In genomic region chrX:36908801-36909403, GRCh38 we compare ENCODE assay signal across 8 cellular contexts.
DNase-seq lines count a peak whose midpoint lies in the region; ATAC-seq and TF ChIP-seq lines count a peak whose summit lies in the region.

No MANE protein-coding gene starts in this region.

- no peak overlapping the region for H3K14ac ChIP-seq in mesenchymal stem cell (ENCODE audit: low read length in 2 of 2)

- H3K36me3 Mint-ChIP-seq in Caco-2 (ENCODE audit: insufficient read depth, unreplicated experiment) = no peaks in the 10 kb centered on the region

- TF ChIP-seq CTCF in Caco-2 (IDR thresholded peaks at IDR 0.05; ENCODE audit: insufficient read depth in 1 of 2, low read depth in 1 of 2, low read length in 1 of 2, severe bottlenecking in 1 of 2, unreplicated experiment in 1 of 2) (peak; percentile 38 to 39), astrocyte of the spinal cord (IDR thresholded peaks at IDR 0.05; ENCODE audit: low read depth, low read length) (peak; percentile 45)

- CTCF ChIA-PET in Caco-2 (lab: Charles Lee) = no interaction called here

- 100% methylated on average over 1 of the region's 2 CpGs for WGBS in mesenchymal stem cell

- no peak overlapping the region for H3K4ac ChIP-seq in mesenchymal stem cell (ENCODE audit: low read depth in 1 of 2, low read length in 2 of 2)

- H3K9me3 Mint-ChIP-seq in Caco-2 (ENCODE audit: unreplicated experiment) = no peaks in the 10 kb centered on the region

- H3K27me3 Mint-ChIP-seq in Caco-2 (ENCODE audit: insufficient read depth, unreplicated experiment) = no peaks in the 10 kb centered on the region

- H3K79me1 ChIP-seq in mesenchymal stem cell (replicated peaks; ENCODE audit: low read length, poor library complexity, severe bottlenecking) = no peaks in the 10 kb centered on the region

- ATAC-seq in GM21723 (IDR thresholded peaks at IDR 0.05; ENCODE audit: unreplicated experiment) = peak; percentile 86
- ATAC-seq in GM19324 (IDR thresholded peaks at IDR 0.05; ENCODE audit: low FRiP score, unreplicated experiment) = no peak

- H3K4me3 ChIP-seq in Caco-2 (ENCODE audit: low read depth, low read length) = no peak overlapping the region
- H3K4me3 ChIP-seq in astrocyte of the spinal cord (ENCODE audit: low read depth, low read length) = no peak overlapping the region
- H3K4me3 ChIP-seq in mesenchymal stem cell (ENCODE audit: insufficient read depth in 1 of 2, low read depth in 1 of 2, low read length in 2 of 2) = no peak overlapping the region

- H4K8ac ChIP-seq in mesenchymal stem cell (ENCODE audit: low read length) = no peak overlapping the region

- no peak overlapping the region for H2BK120ac ChIP-seq in mesenchymal stem cell (ENCODE audit: low read depth, low read length)

- H3K4me1 Mint-ChIP-seq in Caco-2 (ENCODE audit: low read depth, unreplicated experiment) = no peaks in the 10 kb centered on the region

- no peaks in the 10 kb centered on the region for H3K9me3 ChIP-seq in Caco-2
- no peaks in the 10 kb centered on the region for H3K9me3 ChIP-seq in mesenchymal stem cell (ENCODE audit: control insufficient read depth, low read length)

- H2BK15ac ChIP-seq in mesenchymal stem cell (ENCODE audit: low read depth, poor library complexity, severe bottlenecking) = no peak overlapping the region

- H4K91ac ChIP-seq in mesenchymal stem cell (ENCODE audit: low read length) = no peak overlapping the region

- H3K9ac ChIP-seq in mesenchymal stem cell (ENCODE audit: low read length) = no peak overlapping the region

- H2BK12ac ChIP-seq in mesenchymal stem cell (ENCODE audit: low read length in 2 of 2) = no peak overlapping the region

- H2AFZ ChIP-seq in mesenchymal stem cell (ENCODE audit: low read depth, low read length) = no peak overlapping the region

- no peak overlapping the region for H3K23ac ChIP-seq in mesenchymal stem cell (ENCODE audit: low read length in 2 of 2)

- in situ Hi-C loops in astrocyte of the spinal cord (cut with HindIII; ENCODE audit: low sequenced_read_pairs) = no loop called here

- H3K27ac ChIP-seq in mesenchymal stem cell (ENCODE audit: low read length, poor library complexity, severe bottlenecking) = no peak overlapping the region

- no peak overlapping the region for H3K18ac ChIP-seq in mesenchymal stem cell (ENCODE audit: low read depth in 1 of 2, low read length in 2 of 2)

- no peak overlapping the region for H2AK5ac ChIP-seq in mesenchymal stem cell (ENCODE audit: low read length, severe bottlenecking)

- H2BK5ac ChIP-seq in mesenchymal stem cell (ENCODE audit: low read depth, low read length, poor library complexity, severe bottlenecking) = no peak overlapping the region

- intact Hi-C loops in Caco-2 (cut with micrococcal nuclease; ENCODE audit: unreplicated experiment) = loop anchor here (5.0 kb wide), 1 partner anchor 153 kb away; no protein-coding TSS in a partner anchor

- DNase-seq in Caco-2 = peak in 1 of 2 experiments; percentile 4
- peak; percentile 2 for DNase-seq in NCI-H1417 treated with DMSO at 0.1 percent for 48 hours (lab: John Stamatoyannopoulos, UW)
- peak; percentile 31 for DNase-seq in astrocyte of the spinal cord (ENCODE audit: low read depth, low spot score)
- peak; percentile 26 for DNase-seq in mesenchymal stem cell
- DNase-seq in NCI-H187 (lab: John Stamatoyannopoulos, UW) = no peak
- DNase-seq in stimulated activated CD4-positive, alpha-beta T cell treated with anti-CD3 and anti-CD28 coated beads, Interleukin-2, amount 100 ng/mL, for 48 hours = no peak

- no peak overlapping the region for H3K4me3 Mint-ChIP-seq in Caco-2 (ENCODE audit: unreplicated experiment)

- no TSS peak for BruUV-seq in Caco-2 (replicated peaks; lab: Mats Ljungman, UMichigan)

- H3K36me3 ChIP-seq in Caco-2 (ENCODE audit: control insufficient read depth, insufficient read depth, low read length) (no peaks in the 10 kb centered on the region), mesenchymal stem cell (ENCODE audit: control insufficient read depth in 1 of 2, insufficient read depth in 2 of 2, low read depth in 1 of 2, low read length in 2 of 2) (no peaks in the 10 kb centered on the region)

- H3K4me2 ChIP-seq in mesenchymal stem cell (ENCODE audit: low read length, poor library complexity, severe bottlenecking) = no peak overlapping the region

- no peak overlapping the region for H3K27ac Mint-ChIP-seq in Caco-2 (ENCODE audit: unreplicated experiment)

- POLR2A ChIA-PET in Caco-2 (lab: Charles Lee) = no interaction called here

- H3K27me3 ChIP-seq in Caco-2 (replicated peaks; ENCODE audit: control insufficient read depth, insufficient read depth, low read length) (no peaks in the 10 kb centered on the region), mesenchymal stem cell (ENCODE audit: control insufficient read depth in 1 of 2, insufficient read depth in 1 of 2, low read length in 2 of 2) (no peaks in the 10 kb centered on the region)

- H3K4me1 ChIP-seq in Caco-2 = no peaks in the 10 kb centered on the region
- no peaks in the 10 kb centered on the region for H3K4me1 ChIP-seq in mesenchymal stem cell (ENCODE audit: control insufficient read depth, insufficient read depth, low read depth, low read length)

Comparison
In these comparisons a context has a peak if more than half of its experiments do, and no peak if none do; other contexts are left out.
1. DNase-seq: peak in NCI-H1417 treated with DMSO at 0.1 percent for 48 hours (single experiment), astrocyte of the spinal cord (single experiment) and mesenchymal stem cell (single experiment); none in NCI-H187 (0 of 2) and stimulated activated CD4-positive, alpha-beta T cell treated with anti-CD3 and anti-CD28 coated beads, Interleukin-2, amount 100 ng/mL, for 48 hours (0 of 2).